In the genomic region with DNA sequence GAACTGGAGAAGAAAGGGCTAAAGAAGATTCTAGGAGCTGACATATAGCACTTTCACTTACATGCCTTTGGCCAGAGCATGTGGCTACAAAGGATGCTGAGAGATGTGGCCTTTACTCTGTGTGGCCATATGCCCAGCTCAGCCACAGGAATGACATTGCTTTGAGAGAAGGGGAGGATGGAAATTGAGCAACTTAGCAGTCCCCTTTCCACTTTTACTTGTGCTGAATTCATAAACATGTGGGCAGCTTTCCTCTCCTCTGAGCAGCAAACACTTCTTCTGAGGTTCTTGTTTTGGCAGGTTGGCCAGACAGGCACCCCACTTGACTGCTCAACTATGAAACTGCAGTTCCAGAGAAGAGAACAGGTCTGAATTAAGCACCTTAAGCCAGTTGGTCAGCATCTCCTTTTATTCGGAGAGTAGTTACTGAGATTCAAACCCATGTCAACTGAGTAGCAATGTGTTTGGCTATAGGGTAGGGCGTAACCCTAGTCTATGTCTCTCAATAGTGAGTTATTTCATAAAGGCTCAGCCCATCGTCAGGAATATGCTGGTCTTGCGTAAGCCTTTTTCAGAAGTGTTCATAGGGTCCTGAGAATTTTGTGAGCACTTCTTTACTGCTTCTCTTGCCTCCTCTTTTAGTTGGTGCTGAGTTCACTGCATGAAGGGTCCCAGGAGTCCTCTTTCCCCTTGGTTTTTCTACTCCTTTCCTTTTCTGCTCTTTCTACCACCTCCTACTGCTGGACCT, we compare ENCODE assay signal across 9 cellular contexts.
A peak's percentile ranks its signal among the peaks of the same experiment; 100 is the strongest.
DNase-seq lines count a peak whose midpoint lies in the region; ATAC-seq and TF ChIP-seq lines count a peak whose summit lies in the region.
"Had no signal": no experiment of that assay in that cellular context is flagged by ENCODE, and none has a peak within 500 bp of the region (broad histone marks: within the 10 kb centered on the region; RNA-seq: fewer than 3 reads in every experiment).

No MANE protein-coding gene starts in this region.

- DNase-seq in ELR (ENCODE audit: low read depth) (peak; percentile 46), fibroblast of villous mesenchyme (ENCODE audit: low read depth) (peak; percentile 93), NCI-H1417 treated with DMSO at 0.1 percent for 48 hours (lab: John Stamatoyannopoulos, UW) (no peak), DMS 273 (lab: John Stamatoyannopoulos, UW; ENCODE audit: unreplicated experiment) (no peak), NK-92 (lab: John Stamatoyannopoulos, UW; ENCODE audit: unreplicated experiment) (no peak), GM10266 (ENCODE audit: extremely low spot score) (no peak)

- no peak overlapping the region for H3K4me3 ChIP-seq in fibroblast of villous mesenchyme (ENCODE audit: low read depth, low read length)
- H3K4me3 ChIP-seq: K562 had no signal

- ATAC-seq in GM21515 (IDR thresholded peaks at IDR 0.05; ENCODE audit: unreplicated experiment) (peak; percentile 43), HG03460 (IDR thresholded peaks at IDR 0.05; ENCODE audit: unreplicated experiment) (peak; percentile 62)
- ATAC-seq: K562 had no signal

- TF ChIP-seq CTCF in fibroblast of villous mesenchyme (IDR thresholded peaks at IDR 0.05; ENCODE audit: insufficient read depth, low read depth, low read length) (no peak), GM10266 (IDR thresholded peaks at IDR 0.05; ENCODE audit: control insufficient read depth, insufficient read depth, low read depth, missing control alignments) (no peak)

Comparison
In these comparisons a context has a peak if more than half of its experiments do, and no peak if none do; other contexts are left out.
1. DNase-seq: peak in ELR (single experiment) and fibroblast of villous mesenchyme (single experiment); none in NCI-H1417 treated with DMSO at 0.1 percent for 48 hours (single experiment), DMS 273 (single experiment), NK-92 (single experiment) and GM10266 (single experiment).